23 cellular contexts compared by ENCODE assay signal in genomic region chr6:35377002-35377401, GRCh38. TPM values are rescaled to one million over a fixed set of nuclear protein-coding genes. Genes with fewer than 3 reads are reported as not detected.
DNase-seq lines count a peak whose midpoint lies in the region; ATAC-seq, FAIRE-seq and TF ChIP-seq lines count a peak whose summit lies in the region.
"Had no signal": no experiment of that assay in that cellular context is flagged by ENCODE, and none has a peak within 500 bp of the region (broad histone marks: within the 10 kb centered on the region; RNA-seq: fewer than 3 reads in every experiment).

No MANE protein-coding gene starts in this region.

- TF ChIP-seq EP300 in HepG2 (IDR thresholded peaks at IDR 0.05; ENCODE audit: low read depth in 2 of 2, low read length in 2 of 2) (no peak), HepG2 (CRISPR knock-in tag; IDR thresholded peaks at IDR 0.05; ENCODE audit: borderline replicate concordance) (no peak), stomach (IDR thresholded peaks at IDR 0.05) (no peak)

- H3K36me3 ChIP-seq in MG63 (peaks cover 48% of the 10 kb centered on the region), astrocyte (ENCODE audit: insufficient read depth, low read length) (peaks cover 3% of the 10 kb centered on the region), HepG2 (replicated peaks in 1 of 2; ENCODE audit: control insufficient read depth in 1 of 2, insufficient read depth in 2 of 2, low read length in 2 of 2) (peaks cover 0 to 1% of the 10 kb centered on the region in 2 experiments; a peak in 1 of 5 replicates), stomach (peaks cover 0 to 5% (median 0%) of the 10 kb centered on the region in 4 donors)
- H3K36me3 ChIP-seq: breast epithelium, right lobe of liver had no signal

- H3K36me3 Mint-ChIP-seq in astrocyte (ENCODE audit: low read depth, unreplicated experiment) = peaks cover 10% of the 10 kb centered on the region

- no peak for DNase-seq in MG63
- DNase-seq in astrocyte (ENCODE audit: low read depth) = peak; percentile 55
- DNase-seq in HepG2 (ENCODE audit: low spot score) = no peak
- no peak for DNase-seq in stomach
- no peak for DNase-seq in glomerular visceral epithelial cell (ENCODE audit: extremely low spot score)
- no peak for DNase-seq in hypothalamus (lab: John Stamatoyannopoulos, UW)
- DNase-seq: activated CD4-positive, alpha-beta T cell treated with anti-CD3 and anti-CD28 coated beads for 1 hour; activated naive CD8-positive, alpha-beta T cell treated with anti-CD3 and anti-CD28 coated beads, Interleukin-2, amount 10 ng/mL, durations not matched to agents 7 days and 5 days; H7; heart left ventricle; NCI-H1436; NCI-H2171; NCI-H526; occipital lobe; right lobe of liver; stimulated activated naive CD4-positive, alpha-beta T cell had no signal

- peaks cover 1% of the 10 kb centered on the region for H3K27me3 Mint-ChIP-seq in astrocyte (ENCODE audit: low read depth, unreplicated experiment)
- H3K27me3 Mint-ChIP-seq: activated naive CD8-positive, alpha-beta T cell treated with anti-CD3 and anti-CD28 coated beads, Interleukin-2, amount 10 ng/mL, durations not matched to agents 7 days and 5 days; activated T-helper 17 cell treated with anti-CD3 and anti-CD28 coated beads, Interleukin-2, amount 50 U/mL, for 72 hours had no signal

- in situ Hi-C loops in HepG2 (cut with HindIII; ENCODE audit: extremely low pct_ligation_motif_present, low pct_unique_long_range_greater_than_20kb) = no loop called here

- H3K27me3 ChIP-seq in MG63 (no peaks in the 10 kb centered on the region), astrocyte (ENCODE audit: insufficient read depth, low read length) (no peaks in the 10 kb centered on the region), HepG2 (ENCODE audit: control insufficient read depth in 1 of 2, insufficient read depth in 2 of 2, low read length in 2 of 2) (no peaks in the 10 kb centered on the region), stomach (no peaks in the 10 kb centered on the region)
- H3K27me3 ChIP-seq: breast epithelium, heart left ventricle, right lobe of liver had no signal

- peak; percentile 49; the same call in 2 of the 3 replicates for ATAC-seq in HepG2
- no peak for ATAC-seq in esophagus mucosa
- ATAC-seq: activated T-helper 17 cell treated with anti-CD3 and anti-CD28 coated beads, Interleukin-2, amount 50 U/mL, for 72 hours had no signal

- H2AFZ ChIP-seq in astrocyte (ENCODE audit: low read depth, low read length) (no peak overlapping the region), HepG2 (ENCODE audit: low read length) (no peak overlapping the region)

- intact Hi-C loops in HepG2 (cut with micrococcal nuclease; ENCODE audit: unreplicated experiment) (no loop called here), stomach (cut with DNase I; ENCODE audit: low total_unique reads) (no loop called here)

- H3K9ac ChIP-seq in astrocyte (ENCODE audit: low read length) = no peak overlapping the region
- H3K9ac ChIP-seq in HepG2 (ENCODE audit: insufficient read depth, low read depth, low read length) = no peak overlapping the region

- CTCF ChIA-PET in HepG2 (lab: Yijun Ruan, JAX; ENCODE audit: low intra/inter-chr PET ratio, low total read pairs) = no interaction called here

- BruUV-seq in HepG2 (replicated peaks; lab: Mats Ljungman, UMichigan) = no TSS peak

- H3K4me2 ChIP-seq in astrocyte (ENCODE audit: low read length) (no peak overlapping the region), HepG2 (ENCODE audit: low read depth, low read length) (no peak overlapping the region; the same call in 1 of the 2 replicates)

- H4K20me1 ChIP-seq in astrocyte (ENCODE audit: insufficient read depth, low read length) (peaks cover 28% of the 10 kb centered on the region), HepG2 (ENCODE audit: insufficient read depth, low read length) (no peaks in the 10 kb centered on the region)

- no peak for TF ChIP-seq POLR2A in HepG2 (IDR thresholded peaks at IDR 0.05; ENCODE audit: insufficient read depth in 1 of 2, low read depth in 2 of 2, low read length in 2 of 2)
- no peak for TF ChIP-seq POLR2A in stomach (IDR thresholded peaks at IDR 0.05)

- H3K27ac ChIP-seq in astrocyte (ENCODE audit: low read depth, low read length) = no peak overlapping the region
- H3K27ac ChIP-seq in HepG2 (ENCODE audit: extremely low read length, insufficient read depth, low read length) = peak overlapping the region; percentile 38
- H3K27ac ChIP-seq in stomach = peak overlapping the region in 3 of 5 donors; percentile 2 to 52 (median 45)
- H3K27ac ChIP-seq: breast epithelium, epithelial cell of prostate, right lobe of liver had no signal

- no peak for FAIRE-seq in astrocyte (lab: Jason Lieb, UNC)
- FAIRE-seq in HepG2 (lab: Jason Lieb, UNC) = no peak
- FAIRE-seq: D721Med, GM12891 had no signal

- H3K4me1 ChIP-seq in astrocyte (ENCODE audit: insufficient read depth, low read length) (peaks cover 10% of the 10 kb centered on the region), HepG2 (ENCODE audit: insufficient read depth, low read length) (peaks cover 36% of the 10 kb centered on the region), stomach (peaks cover 0 to 33% (median 15%) of the 10 kb centered on the region in 4 donors)
- H3K4me1 ChIP-seq: breast epithelium had no signal

- H3K4me3 ChIP-seq in MG63 = peak overlapping the region; percentile 9
- no peak overlapping the region for H3K4me3 ChIP-seq in astrocyte (ENCODE audit: insufficient read depth, low read depth, low read length)
- H3K4me3 ChIP-seq in HepG2 (replicated peaks in 1 of 3; ENCODE audit: insufficient read depth in 1 of 3, low read depth in 2 of 3, low read length in 3 of 3) = no peak overlapping the region
- H3K4me3 ChIP-seq in stomach = no peak overlapping the region
- H3K4me3 ChIP-seq: breast epithelium, heart left ventricle, right lobe of liver had no signal

- H3K79me2 ChIP-seq in astrocyte (ENCODE audit: insufficient read depth, low read length) = peaks cover 67% of the 10 kb centered on the region
- H3K79me2 ChIP-seq in HepG2 (ENCODE audit: insufficient read depth, low read length) = peaks cover 3% of the 10 kb centered on the region

- POLR2A ChIA-PET in HepG2 (lab: Yijun Ruan, JAX) = interaction anchor here (1.2 kb wide), 1 partner anchor 9 kb away, joined by 5 read pairs; no protein-coding TSS in a partner anchor

- no peaks in the 10 kb centered on the region for H3K9me3 Mint-ChIP-seq in astrocyte (ENCODE audit: unreplicated experiment)
- H3K9me3 Mint-ChIP-seq: activated T-helper 17 cell treated with anti-CD3 and anti-CD28 coated beads, Interleukin-2, amount 50 U/mL, for 72 hours; T-helper 2 cell treated with Interferon-gamma antibody and Interleukin-4, amounts not matched to agents 5 μg/mL and 100 μg/mL, for 36 hours had no signal

- H3K4me1 Mint-ChIP-seq in astrocyte (ENCODE audit: low read depth, unreplicated experiment) = no peaks in the 10 kb centered on the region

- WGBS in HepG2 (ENCODE audit: low lambda C conversion rate) = 83% methylated on average over 7 of the region's 7 CpGs
- WGBS in stomach, 5 donors = 30 to 62% (median 55%) methylated on average over 7 of the region's 7 CpGs

- H3K9me3 ChIP-seq in MG63 (no peaks in the 10 kb centered on the region; the same call in 1 of the 2 replicates), astrocyte (ENCODE audit: insufficient read depth, low read depth, low read length) (no peaks in the 10 kb centered on the region), HepG2 (ENCODE audit: low read length) (no peaks in the 10 kb centered on the region), stomach (no peaks in the 10 kb centered on the region)
- H3K9me3 ChIP-seq: breast epithelium, heart left ventricle, right lobe of liver had no signal

- TF ChIP-seq CTCF in astrocyte (IDR thresholded peaks at IDR 0.05; ENCODE audit: insufficient read depth, low read depth, low read length) (no peak), HepG2 (CRISPR knock-in tag; IDR thresholded peaks at IDR 0.05) (no peak), stomach (IDR thresholded peaks at IDR 0.05) (no peak)

- TF ChIP-seq RAD21 in HepG2 (CRISPR knock-in tag; IDR thresholded peaks at IDR 0.05) = no peak

- H3K4me3 Mint-ChIP-seq in astrocyte (ENCODE audit: unreplicated experiment) = no peak overlapping the region
- H3K4me3 Mint-ChIP-seq: activated T-helper 17 cell treated with anti-CD3 and anti-CD28 coated beads, Interleukin-2, amount 50 U/mL, for 72 hours; T-helper 2 cell treated with Interferon-gamma antibody and Interleukin-4, amounts not matched to agents 5 μg/mL and 100 μg/mL, for 36 hours had no signal

- no peak overlapping the region for H3K27ac Mint-ChIP-seq in astrocyte (ENCODE audit: unreplicated experiment)
- H3K27ac Mint-ChIP-seq: activated T-helper 17 cell treated with anti-CD3 and anti-CD28 coated beads, Interleukin-2, amount 50 U/mL, for 72 hours; T-helper 2 cell treated with Interferon-gamma antibody and Interleukin-4, amounts not matched to agents 5 μg/mL and 100 μg/mL, for 36 hours had no signal

TF ChIP-seq in HepG2, 621 proteins besides CTCF, POLR2A, EP300 and RAD21 (continues in another document):
- TF ChIP-seq ZNF598 (CRISPR knock-in tag; IDR thresholded peaks at IDR 0.05; ENCODE audit: borderline replicate concordance) = no peak

RNA-seq across cellular contexts. Expression of gene PPARD, which starts 34.6 kb away (rescaled TPM):
- 5.9 and 15.7 TPM in 2 replicates for total RNA-seq in MG63 (2014; rRNA removed; shearing (Covaris generic); ENCODE audit: low replicate concordance)
- total RNA-seq in astrocyte (9.9 and 11.3 TPM in 2 replicates), HepG2 (2016; rRNA removed; fragmentation: Illumina TruSeq; extraction: Trizol) (5.8 and 6.1 TPM in 2 replicates), stomach (10 to 100 TPM in 3 of 5 donors, 1 to 10 TPM in 2; 2.6 to 34.6 (median 10.5) TPM), esophagus mucosa (38.5 TPM)
- total RNA-seq in HepG2 (2016; cell fraction: cytosol; rRNA removed; fragmentation: Illumina TruSeq; extraction: Trizol; ENCODE audit: low read depth) = 2.7 and 2.8 TPM in 2 replicates
- 4.8 and 5.7 TPM in 2 replicates for total RNA-seq in HepG2 (2016; cell fraction: insoluble cytoplasmic fraction; rRNA removed; fragmentation: Illumina TruSeq; extraction: Trizol)
- total RNA-seq in HepG2 (2016; cell fraction: membrane; rRNA removed; fragmentation: Illumina TruSeq; extraction: Trizol) = 6.6 and 7.6 TPM in 2 replicates
- 3.7 and 4.7 TPM in 2 replicates for total RNA-seq in HepG2 (2016; cell fraction: nucleus; rRNA removed; fragmentation: Illumina TruSeq; extraction: Trizol)
- polyA plus RNA-seq in HepG2 (2011; rRNA removed) (13.3 and 16.2 TPM in 2 replicates), stomach (10 to 100 TPM; 13.8 to 33.1 (median 22.0) TPM)
- polyA plus RNA-seq in HepG2 (2011; cell fraction: cytosol; rRNA removed) = 11.1 and 13.7 TPM in 2 replicates
- 26.3 and 29.6 TPM in 2 replicates for polyA plus RNA-seq in HepG2 (2011; cell fraction: nucleus; rRNA removed)
- polyA plus RNA-seq in HepG2 (2012) = 10.1 and 11.2 TPM in 2 replicates
- 1.9 and 2.4 TPM in 2 replicates for polyA plus RNA-seq in HepG2 (2016; cell fraction: cytosol; fragmentation: Illumina TruSeq; extraction: Trizol; ENCODE audit: low read depth)
- 7.9 and 11.5 TPM in 2 replicates for polyA plus RNA-seq in HepG2 (2016; cell fraction: insoluble cytoplasmic fraction; fragmentation: Illumina TruSeq; extraction: Trizol; ENCODE audit: low read depth)
- 7.6 and 8.0 TPM in 2 replicates for polyA plus RNA-seq in HepG2 (2016; cell fraction: membrane; fragmentation: Illumina TruSeq; extraction: Trizol; ENCODE audit: low read depth)
- 16.8 and 19.6 TPM in 2 replicates for polyA plus RNA-seq in HepG2 (2016; cell fraction: nucleus; fragmentation: Illumina TruSeq; extraction: Trizol; ENCODE audit: insufficient read depth, low read depth)
- polyA minus RNA-seq in HepG2 (2011; rRNA and poly(A)+ RNA removed; ENCODE audit: low replicate concordance) = 8.4 and 18.8 TPM in 2 replicates
- 6.6 and 6.9 TPM in 2 replicates for polyA minus RNA-seq in HepG2 (2011; cell fraction: cytosol; rRNA and poly(A)+ RNA removed)
- 5.6 and 5.7 TPM in 2 replicates for polyA minus RNA-seq in HepG2 (2011; cell fraction: nucleus; rRNA and poly(A)+ RNA removed)
